ENCODE assay signal across 1 cellular context in genomic region chr7:26337232-26337865, GRCh38.
TF ChIP-seq lines count a peak whose summit lies in the region.

No MANE protein-coding gene starts in this region.

TF ChIP-seq in GM23338, 12 proteins besides CTCF, POLR2A, EP300 and RAD21 (continued from another document):
- TF ChIP-seq ZNF462 (CRISPR knock-in tag; IDR thresholded peaks at IDR 0.05) (no peak), ZNF331 (CRISPR knock-in tag; IDR thresholded peaks at IDR 0.05; ENCODE audit: low read depth) (no peak), NANOG (IDR thresholded peaks at IDR 0.05; ENCODE audit: borderline replicate concordance) (no peak), CREB1 (CRISPR knock-in tag; IDR thresholded peaks at IDR 0.05; ENCODE audit: low read depth) (no peak), ETS1 (IDR thresholded peaks at IDR 0.05) (no peak), ZNF114 (CRISPR knock-in tag; IDR thresholded peaks at IDR 0.05) (no peak), EZH2phosphoT487 (IDR thresholded peaks at IDR 0.05; ENCODE audit: unreplicated experiment) (no peak), JUNB (IDR thresholded peaks at IDR 0.05; ENCODE audit: unreplicated experiment) (no peak), POLR2AphosphoS5 (IDR thresholded peaks at IDR 0.05; ENCODE audit: low read depth) (no peak)
